In the genomic region with DNA sequence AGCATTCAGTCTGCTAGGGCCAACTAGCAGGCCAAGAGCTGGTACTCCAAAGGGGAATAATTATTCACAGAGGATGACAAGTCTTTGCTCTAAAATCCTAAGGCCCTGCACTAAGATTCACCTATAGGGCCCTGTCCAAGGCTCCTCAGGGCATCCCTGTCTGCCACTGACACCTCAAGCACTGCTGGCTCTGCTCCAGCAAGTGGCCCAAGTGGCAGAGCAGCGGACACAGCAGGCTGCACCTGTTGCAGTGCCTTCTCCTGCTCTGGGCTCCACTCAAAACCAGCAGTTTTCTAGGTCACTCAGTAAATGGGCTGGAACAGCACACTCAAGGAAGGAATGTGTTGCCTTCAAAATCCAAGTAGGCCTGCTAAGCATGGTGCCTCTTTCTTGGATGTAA, we compare ENCODE assay signal across 29 cellular contexts. TPM values are rescaled to one million over a fixed set of nuclear protein-coding genes. Genes with fewer than 3 reads are reported as not detected.
"Had no signal": no experiment of that assay in that cellular context is flagged by ENCODE, and none has a peak within 500 bp of the region (broad histone marks: within the 10 kb centered on the region; RNA-seq: fewer than 3 reads in every experiment).

No MANE protein-coding gene starts in this region.

- DNase-seq: activated CD4-positive, alpha-beta memory T cell treated with anti-CD3 and anti-CD28 coated beads for 36 hours; activated CD4-positive, alpha-beta T cell treated with anti-CD3 and anti-CD28 coated beads, Interleukin-2, amount 10 ng/mL, durations not matched to agents 7 days and 5 days; activated CD4-positive, CD25-positive, alpha-beta regulatory T cell; activated CD8-positive, alpha-beta memory T cell treated with anti-CD3 and anti-CD28 coated beads for 24 hours; activated naive CD4-positive, alpha-beta T cell; activated T-cell treated with anti-CD3 and anti-CD28 coated beads, Interleukin-2, amount 50 U/mL, for 48 hours; aorta; central memory CD4-positive, alpha-beta T cell; Kasumi-1; KBM-7; NCI-H1048; NCI-H1694 treated with DMSO at 0.1 percent for 48 hours; NCI-H2171; NCI-H226; NCI-H526; NCI-H774; NK-92 treated with Interleukin-12 subunit alpha and Interleukin-12 subunit beta, amount 100 ng/mL, for 24 hours; OCI-M1; RPMI8226; T-helper 2 cell; T1000 had no signal

- H3K27me3 Mint-ChIP-seq: activated CD4-positive, alpha-beta memory T cell treated with anti-CD3 and anti-CD28 coated beads for 36 hours; activated CD4-positive, alpha-beta T cell treated with anti-CD3 and anti-CD28 coated beads, Interleukin-2, amount 10 ng/mL, durations not matched to agents 7 days and 5 days had no signal

- ATAC-seq: Panc1, Right ventricle myocardium inferior, T-cell had no signal

- H3K4me3 ChIP-seq: SK-N-MC had no signal

- H3K4me3 Mint-ChIP-seq: activated CD4-positive, alpha-beta memory T cell treated with anti-CD3 and anti-CD28 coated beads for 36 hours; activated CD4-positive, alpha-beta T cell treated with anti-CD3 and anti-CD28 coated beads, Interleukin-2, amount 10 ng/mL, durations not matched to agents 7 days and 5 days; activated naive CD4-positive, alpha-beta T cell treated with anti-CD3 and anti-CD28 coated beads, Interleukin-2, amount 50 U/mL, for 24 hours; T-cell had no signal

- H3K27ac Mint-ChIP-seq: activated CD4-positive, alpha-beta memory T cell treated with anti-CD3 and anti-CD28 coated beads for 36 hours; activated CD4-positive, alpha-beta T cell treated with anti-CD3 and anti-CD28 coated beads, Interleukin-2, amount 10 ng/mL, durations not matched to agents 7 days and 5 days; activated naive CD4-positive, alpha-beta T cell treated with anti-CD3 and anti-CD28 coated beads, Interleukin-2, amount 50 U/mL, for 24 hours; activated T-helper 2 cell treated with anti-CD3 and anti-CD28 coated beads, Interferon-gamma antibody, Interleukin-2, Interleukin-4, amounts not matched to agents 10 μg/mL and 5 μg/mL and 100 μg/mL, durations not matched to agents 14 hours and 24 hours and 36 hours; T-cell had no signal

- H3K27ac ChIP-seq: SK-N-MC, VCaP had no signal

- H3K36me3 Mint-ChIP-seq: activated CD4-positive, alpha-beta memory T cell treated with anti-CD3 and anti-CD28 coated beads for 36 hours; activated naive CD4-positive, alpha-beta T cell treated with anti-CD3 and anti-CD28 coated beads, Interleukin-2, amount 50 U/mL, for 24 hours; T-cell had no signal

- H3K4me1 Mint-ChIP-seq: activated CD4-positive, alpha-beta T cell treated with anti-CD3 and anti-CD28 coated beads, Interleukin-2, amount 10 ng/mL, durations not matched to agents 7 days and 5 days; activated naive CD4-positive, alpha-beta T cell treated with anti-CD3 and anti-CD28 coated beads, Interleukin-2, amount 50 U/mL, for 24 hours; T-cell had no signal

- H3K9me3 Mint-ChIP-seq: activated CD4-positive, alpha-beta memory T cell treated with anti-CD3 and anti-CD28 coated beads for 36 hours; activated CD4-positive, alpha-beta T cell treated with anti-CD3 and anti-CD28 coated beads, Interleukin-2, amount 10 ng/mL, durations not matched to agents 7 days and 5 days; activated naive CD4-positive, alpha-beta T cell treated with anti-CD3 and anti-CD28 coated beads, Interleukin-2, amount 50 U/mL, for 24 hours; activated T-helper 2 cell treated with anti-CD3 and anti-CD28 coated beads, Interferon-gamma antibody, Interleukin-2, Interleukin-4, amounts not matched to agents 10 μg/mL and 5 μg/mL and 100 μg/mL, durations not matched to agents 14 hours and 24 hours and 36 hours had no signal

RNA-seq across cellular contexts. Expression of a gene that starts 36.4 kb away (rescaled TPM):
- total RNA-seq: activated CD4-positive, alpha-beta memory T cell treated with anti-CD3 and anti-CD28 coated beads for 36 hours; activated CD4-positive, alpha-beta T cell treated with anti-CD3 and anti-CD28 coated beads, Interleukin-2, amount 10 ng/mL, durations not matched to agents 7 days and 5 days; activated T-helper 2 cell treated with anti-CD3 and anti-CD28 coated beads, Interferon-gamma antibody, Interleukin-2, Interleukin-4, amounts not matched to agents 10 μg/mL and 5 μg/mL and 100 μg/mL, durations not matched to agents 14 hours and 24 hours and 36 hours; NCI-H460 had no signal
